Comparison of ENCODE assay signal across 1 cellular context in genomic region chr10:68900427-68901105, GRCh38.
TF ChIP-seq lines count a peak whose summit lies in the region.

No MANE protein-coding gene starts in this region.

TF ChIP-seq in HepG2, 621 proteins besides CTCF, POLR2A, EP300 and RAD21 (continued from another document and continues in another):
- TF ChIP-seq ZNF552 (CRISPR knock-in tag; IDR thresholded peaks at IDR 0.05; ENCODE audit: borderline replicate concordance), result peak; percentile 77; the same call in 1 of the 2 replicates
- peak; percentile 84 for TF ChIP-seq E2F1 (CRISPR knock-in tag; IDR thresholded peaks at IDR 0.05)
- no peak for TF ChIP-seq ZNF674 (CRISPR knock-in tag; IDR thresholded peaks at IDR 0.05; ENCODE audit: low read depth)
- no peak; the same call in 1 of the 2 replicates for TF ChIP-seq ZNF546 (CRISPR knock-in tag; conservative IDR thresholded peaks at IDR 0.05)
- TF ChIP-seq GATAD1 (CRISPR knock-in tag; IDR thresholded peaks at IDR 0.05), result peak; percentile 71
- TF ChIP-seq SPEN (CRISPR knock-in tag; IDR thresholded peaks at IDR 0.05; ENCODE audit: low read depth), result peak; percentile 60
- no peak for TF ChIP-seq ZNF83 (CRISPR knock-in tag; IDR thresholded peaks at IDR 0.05; ENCODE audit: borderline replicate concordance)
- TF ChIP-seq ZNF75D (CRISPR knock-in tag; IDR thresholded peaks at IDR 0.05; ENCODE audit: borderline replicate concordance), result no peak
- TF ChIP-seq ZNF34 (CRISPR knock-in tag; IDR thresholded peaks at IDR 0.05; ENCODE audit: borderline replicate concordance), result peak; percentile 64; the same call in 1 of the 2 replicates
- TF ChIP-seq ZNF740 (CRISPR knock-in tag; IDR thresholded peaks at IDR 0.05), result peak; percentile 72; the same call in 1 of the 2 replicates
- TF ChIP-seq TARDBP (CRISPR knock-in tag; IDR thresholded peaks at IDR 0.05), result peak; percentile 71; the same call in 1 of the 2 replicates
- TF ChIP-seq KLF9 (CRISPR knock-in tag; IDR thresholded peaks at IDR 0.05; ENCODE audit: low read depth), result 0 out of 2 replicates have a peak, but pooled peaks have one; percentile 71
- TF ChIP-seq NFRKB (IDR thresholded peaks at IDR 0.05), result no peak
- 0 out of 2 replicates have a peak, but pooled peaks have one; percentile 47 for TF ChIP-seq ZBTB46 (CRISPR knock-in tag; IDR thresholded peaks at IDR 0.05; ENCODE audit: borderline replicate concordance)
- peak; percentile 70 for TF ChIP-seq CBFB (CRISPR knock-in tag; IDR thresholded peaks at IDR 0.05)
- no peak for TF ChIP-seq CEBPB (IDR thresholded peaks at IDR 0.05; ENCODE audit: borderline replicate concordance, low read depth, low read length)
- TF ChIP-seq ZNF557 (CRISPR knock-in tag; IDR thresholded peaks at IDR 0.05), result peak; percentile 67; the same call in 1 of the 2 replicates
- peak; percentile 19; the same call in 1 of the 2 replicates for TF ChIP-seq ARID2 (CRISPR knock-in tag; IDR thresholded peaks at IDR 0.05; ENCODE audit: borderline replicate concordance)
- no peak for TF ChIP-seq ZNF646 (CRISPR knock-in tag; IDR thresholded peaks at IDR 0.05)
- TF ChIP-seq DNMT3B (CRISPR knock-in tag; conservative IDR thresholded peaks at IDR 0.05), result no peak; the same call in none of the 2 replicates
- TF ChIP-seq CBX2 (IDR thresholded peaks at IDR 0.05; ENCODE audit: low read depth, low read length), result no peak
- no peak for TF ChIP-seq CBX2 (CRISPR knock-in tag; IDR thresholded peaks at IDR 0.05; ENCODE audit: low read depth)
- peak; percentile 89 for TF ChIP-seq MIXL1 (CRISPR knock-in tag; IDR thresholded peaks at IDR 0.05)
- no peak; the same call in 1 of the 2 replicates for TF ChIP-seq ZNF747 (CRISPR knock-in tag; IDR thresholded peaks at IDR 0.05; ENCODE audit: borderline replicate concordance)
- no peak for TF ChIP-seq ZNF790 (CRISPR knock-in tag; IDR thresholded peaks at IDR 0.05; ENCODE audit: borderline replicate concordance)
- no peak for TF ChIP-seq ZNF407 (CRISPR knock-in tag; IDR thresholded peaks at IDR 0.05; ENCODE audit: not compliant biosample characterization)
- TF ChIP-seq PCBP2 (optimal IDR thresholded peaks at IDR 0.05; ENCODE audit: low read depth, low read length, poor library complexity, severe bottlenecking), result no peak
- TF ChIP-seq IKZF4 (CRISPR knock-in tag; IDR thresholded peaks at IDR 0.05; ENCODE audit: borderline replicate concordance, low read depth, not compliant biosample characterization), result peak; percentile 91
- TF ChIP-seq HNRNPLL (IDR thresholded peaks at IDR 0.05; ENCODE audit: low read depth, low read length, poor library complexity, severe bottlenecking), result no peak
- TF ChIP-seq HNRNPH1 (optimal IDR thresholded peaks at IDR 0.05; ENCODE audit: low read depth, low read length), result no peak
- TF ChIP-seq ARNT (IDR thresholded peaks at IDR 0.05), result no peak
- no peak for TF ChIP-seq ZFP91 (CRISPR knock-in tag; IDR thresholded peaks at IDR 0.05; ENCODE audit: borderline replicate concordance)
- peak; percentile 86 for TF ChIP-seq ZNF704 (CRISPR knock-in tag; IDR thresholded peaks at IDR 0.05; ENCODE audit: borderline replicate concordance)
- TF ChIP-seq ZNF773 (CRISPR knock-in tag; IDR thresholded peaks at IDR 0.05; ENCODE audit: borderline replicate concordance), result peak; percentile 96
- 0 out of 2 replicates have a peak, but pooled peaks have one; percentile 44 for TF ChIP-seq ZNF251 (CRISPR knock-in tag; IDR thresholded peaks at IDR 0.05)
- peak; percentile 41; the same call in 1 of the 2 replicates for TF ChIP-seq SOX5 (CRISPR knock-in tag; IDR thresholded peaks at IDR 0.05; ENCODE audit: borderline replicate concordance)
- no peak; the same call in 1 of the 2 replicates for TF ChIP-seq SAP130 (CRISPR knock-in tag; IDR thresholded peaks at IDR 0.05; ENCODE audit: low read depth)
